8 cellular contexts compared by ENCODE assay signal in the genomic region with DNA sequence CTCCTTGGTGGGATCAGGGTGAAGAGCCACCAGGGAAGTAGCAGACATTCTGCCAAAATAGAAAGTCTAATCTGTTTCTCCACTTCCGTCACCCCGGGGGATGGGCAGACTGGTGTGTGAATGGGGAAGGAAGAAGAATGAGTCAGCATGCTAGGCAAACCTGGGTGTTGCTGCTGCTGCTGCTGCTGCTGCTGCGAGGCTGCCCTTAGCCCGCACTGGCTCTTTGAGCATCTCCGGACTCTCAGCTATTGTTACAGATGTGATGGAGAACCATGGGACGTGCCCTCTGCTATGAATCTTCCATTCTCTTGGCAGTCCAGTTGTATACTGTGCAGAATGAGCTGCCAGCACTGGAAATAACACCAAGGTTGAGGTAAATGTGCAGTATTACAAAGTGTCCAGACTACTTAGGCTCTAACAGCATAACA.
DNase-seq lines count a peak whose midpoint lies in the region; ATAC-seq lines count a peak whose summit lies in the region.

No MANE protein-coding gene starts in this region.

- in situ Hi-C loops in G401 (cut with HindIII; ENCODE audit: low sequenced_read_pairs) = no loop called here

- peaks cover 12% of the 10 kb centered on the region for H3K4me1 Mint-ChIP-seq in activated naive CD4-positive, alpha-beta T cell treated with anti-CD3 and anti-CD28 coated beads for 36 hours (ENCODE audit: low read depth)

- DNase-seq in CD1c-positive myeloid dendritic cell (ENCODE audit: extremely low spot score) (peak; percentile 75), SKM-1 (lab: John Stamatoyannopoulos, UW; ENCODE audit: unreplicated experiment) (peak; percentile 84), right cardiac atrium (peak; percentile 74 to 87 (median 87)), G401 (ENCODE audit: low spot score) (no peak)
- DNase-seq in activated naive CD4-positive, alpha-beta T cell treated with anti-CD3 and anti-CD28 coated beads for 36 hours = peak; percentile 85
- peak; percentile 20 to 50 (median 38) for DNase-seq in stimulated activated CD4-positive, alpha-beta T cell treated with anti-CD3 and anti-CD28 coated beads, Interleukin-1b, Interleukin-23, amount 100 ng/mL, for 24 hours (ENCODE audit: low read depth in 4 of 4, low spot score in 1 of 4)

- no peak overlapping the region for H3K27ac Mint-ChIP-seq in activated naive CD4-positive, alpha-beta T cell treated with anti-CD3 and anti-CD28 coated beads for 36 hours

- H3K4me1 ChIP-seq in right cardiac atrium (ENCODE audit: control insufficient read depth, insufficient read depth, low read length) = peaks cover 10% of the 10 kb centered on the region

- CTCF ChIA-PET in activated naive CD4-positive, alpha-beta T cell treated with anti-CD3 and anti-CD28 coated beads for 36 hours (lab: Charles Lee) = no interaction called here

- H3K27me3 ChIP-seq in right cardiac atrium (ENCODE audit: control insufficient read depth, insufficient read depth) = no peaks in the 10 kb centered on the region

- H3K27me3 Mint-ChIP-seq in activated naive CD4-positive, alpha-beta T cell treated with anti-CD3 and anti-CD28 coated beads for 36 hours (ENCODE audit: low read depth) = peaks cover 22% of the 10 kb centered on the region

- 40% methylated on average over 6 of the region's 6 CpGs for WGBS in right cardiac atrium

- ATAC-seq in GM19043 (IDR thresholded peaks at IDR 0.05; ENCODE audit: low read depth, unreplicated experiment) = peak; percentile 98
- ATAC-seq in HG03196 (IDR thresholded peaks at IDR 0.05; ENCODE audit: unreplicated experiment) = peak; percentile 96
- peak; percentile 78 to 86 for ATAC-seq in right cardiac atrium

- no peak overlapping the region for H3K27ac ChIP-seq in right cardiac atrium (ENCODE audit: low read length)

- intact Hi-C loops in activated naive CD4-positive, alpha-beta T cell treated with anti-CD3 and anti-CD28 coated beads for 36 hours (cut with micrococcal nuclease) = loop anchor here (1.0 to 2.0 kb wide), 4 partner anchors 48 to 160 kb away; no protein-coding TSS in a partner anchor
- intact Hi-C loops in right cardiac atrium (cut with DNase I) = no loop called here

- no peak overlapping the region for H3K4me3 ChIP-seq in right cardiac atrium (ENCODE audit: low read length)

- no peak overlapping the region for H3K4me3 Mint-ChIP-seq in activated naive CD4-positive, alpha-beta T cell treated with anti-CD3 and anti-CD28 coated beads for 36 hours

- H3K9me3 ChIP-seq in right cardiac atrium (ENCODE audit: control insufficient read depth, low read length) = no peaks in the 10 kb centered on the region

- H3K36me3 Mint-ChIP-seq in activated naive CD4-positive, alpha-beta T cell treated with anti-CD3 and anti-CD28 coated beads for 36 hours (ENCODE audit: low read depth) = no peaks in the 10 kb centered on the region

- no peaks in the 10 kb centered on the region for H3K9me3 Mint-ChIP-seq in activated naive CD4-positive, alpha-beta T cell treated with anti-CD3 and anti-CD28 coated beads for 36 hours
